20 cellular contexts compared by ENCODE assay signal in genomic region chr15:32990071-32990470, GRCh38.
"Had no signal": no experiment of that assay in that cellular context is flagged by ENCODE, and none has a peak within 500 bp of the region (broad histone marks: within the 10 kb centered on the region; RNA-seq: fewer than 3 reads in every experiment).

No MANE protein-coding gene starts in this region.

- H3K27me3 ChIP-seq: dorsolateral prefrontal cortex, esophagus muscularis mucosa, gastrocnemius medialis, heart right ventricle, left lung had no signal

- ATAC-seq: gastrocnemius medialis, heart right ventricle, left cardiac atrium, left lung, left ventricle myocardium superior, lower lobe of right lung, mucosa of descending colon had no signal

- DNase-seq: dermis blood vessel endothelial cell; dorsolateral prefrontal cortex; effector CD4-positive, alpha-beta T cell; effector memory CD4-positive, alpha-beta T cell; foreskin fibroblast; foreskin melanocyte; gastrocnemius medialis; glutamatergic neuron; head of caudate nucleus; heart right ventricle; hippocampal formation; left cardiac atrium; left lung; left ventricle myocardium superior; lower lobe of right lung; mesenchymal stem cell; mucosa of descending colon; naive B cell had no signal

- H3K4me3 ChIP-seq: coronary artery, dorsolateral prefrontal cortex, esophagus muscularis mucosa, gastrocnemius medialis, heart right ventricle, left lung, lower lobe of right lung, mucosa of descending colon had no signal

- H3K36me3 ChIP-seq: esophagus muscularis mucosa, gastrocnemius medialis, heart right ventricle, left lung, lower lobe of right lung had no signal

- H3K9me3 ChIP-seq: esophagus muscularis mucosa, gastrocnemius medialis, heart right ventricle, left lung, lower lobe of right lung, mucosa of descending colon had no signal

- H3K4me1 ChIP-seq: gastrocnemius medialis, heart right ventricle, left lung, lower lobe of right lung had no signal

- H3K27ac ChIP-seq: coronary artery, dorsolateral prefrontal cortex, esophagus muscularis mucosa, gastrocnemius medialis, heart right ventricle, left lung, lower lobe of right lung had no signal
